In the genomic region with DNA sequence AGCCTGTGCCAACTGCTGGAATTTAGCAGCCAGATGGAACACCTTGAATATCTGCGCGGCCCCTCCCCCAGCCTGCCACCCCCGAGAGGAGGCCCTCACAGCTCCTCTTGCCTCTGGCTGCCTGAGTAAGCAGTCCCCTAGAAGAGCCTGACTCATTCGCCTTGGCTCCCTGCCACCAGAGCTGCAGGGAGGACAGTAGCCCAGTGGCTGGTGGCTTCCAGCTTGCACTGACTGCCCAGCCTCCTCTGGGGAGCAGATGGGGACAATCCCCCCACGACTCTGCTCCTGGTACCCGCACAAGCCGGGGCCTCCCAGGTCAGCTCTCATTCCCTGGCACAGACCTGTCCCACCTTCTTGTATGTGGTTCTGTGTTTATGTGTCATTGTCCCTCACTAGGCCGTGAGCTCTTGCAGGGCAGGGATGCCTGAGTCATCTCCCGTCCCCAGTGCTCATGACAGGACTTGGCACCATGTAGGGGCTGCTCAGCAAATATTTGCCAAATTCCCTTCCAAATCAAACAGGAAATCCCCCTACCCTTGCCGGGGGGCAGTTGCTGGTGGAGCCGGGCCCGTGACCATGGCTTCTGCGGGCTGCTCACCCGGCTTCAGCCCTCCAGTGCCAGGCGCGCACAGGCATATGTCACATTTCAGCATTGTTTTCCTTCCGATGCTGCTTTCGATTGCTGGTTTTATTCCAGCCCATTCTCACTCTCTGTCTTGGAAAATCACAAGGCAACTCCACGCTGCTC, we compare ENCODE assay signal across 8 cellular contexts. TPM values are rescaled to one million over a fixed set of nuclear protein-coding genes. Genes with fewer than 3 reads are reported as not detected.
A peak's percentile ranks its signal among the peaks of the same experiment; 100 is the strongest.
DNase-seq lines count a peak whose midpoint lies in the region; ATAC-seq and TF ChIP-seq lines count a peak whose summit lies in the region.

No MANE protein-coding gene starts in this region.

- H3K9me3 ChIP-seq in Panc1 (ENCODE audit: control insufficient read depth, insufficient read depth, low read depth, low read length) = no peaks in the 10 kb centered on the region; the same call in 1 of the 2 replicates

- ATAC-seq in Panc1 = peak; percentile 96
- no peak for ATAC-seq in GM18873 (IDR thresholded peaks at IDR 0.05; ENCODE audit: low FRiP score, unreplicated experiment)
- ATAC-seq in HG03097 (IDR thresholded peaks at IDR 0.05; ENCODE audit: low FRiP score, unreplicated experiment) = no peak

- no peaks in the 10 kb centered on the region for H3K36me3 ChIP-seq in Panc1 (ENCODE audit: control insufficient read depth, insufficient read depth, low read length)

- H3K27me3 ChIP-seq in Panc1 (ENCODE audit: control insufficient read depth, insufficient read depth, low read length) = no peaks in the 10 kb centered on the region
- H3K27me3 ChIP-seq in layer of hippocampus (ENCODE audit: control insufficient read depth, insufficient read depth, low read length) = no peaks in the 10 kb centered on the region

- in situ Hi-C loops in Panc1 (cut with HindIII; ENCODE audit: low pct_unique_long_range_greater_than_20kb, low sequenced_read_pairs) = no loop called here

- TF ChIP-seq CTCF in AG09319 (IDR thresholded peaks at IDR 0.05; ENCODE audit: low read depth, low read length) (no peak), Panc1 (IDR thresholded peaks at IDR 0.05) (no peak), cardiac fibroblast (IDR thresholded peaks at IDR 0.05; ENCODE audit: low read depth, low read length) (no peak)

- H3K27ac ChIP-seq in Panc1 (ENCODE audit: low read length) (peak overlapping the region; percentile 90), layer of hippocampus (ENCODE audit: low read depth, low read length) (peak overlapping the region; percentile 62)

- POLR2A ChIA-PET in HEK293T (lab: Yijun Ruan, JAX) (interaction anchor here (0.6 to 1.1 kb wide), 3 partner anchors 116 to 191 kb away, joined by 3 read pairs; partner anchors contain the start of gene IFT27), Panc1 (lab: Charles Lee) (interaction anchor here (0.5 kb wide), 1 partner anchor 997 kb away, joined by 12 read pairs; no protein-coding TSS in a partner anchor)

- peak; percentile 69 for DNase-seq in AG09319 (ENCODE audit: extremely low read depth, low read depth)
- peak; percentile 72 for DNase-seq in HEK293T (ENCODE audit: extremely low spot score)
- peak; percentile 78 for DNase-seq in Panc1 (ENCODE audit: low read depth, low spot score)
- peak; percentile 91 for DNase-seq in cardiac fibroblast (ENCODE audit: low read depth in 2 of 2)
- DNase-seq in stimulated activated CD4-positive, alpha-beta T cell treated with anti-CD3 and anti-CD28 coated beads, Interleukin-4, amount 100 ng/mL, for 24 hours = peak; percentile 33

- peaks cover 31% of the 10 kb centered on the region for H3K4me1 ChIP-seq in Panc1 (ENCODE audit: control insufficient read depth, insufficient read depth, low read length)

- peak overlapping the region in 1 of 2 experiments; percentile 29; a peak in 2 of 4 replicates for H3K4me3 ChIP-seq in Panc1 (ENCODE audit: low read depth in 2 of 2, low read length in 2 of 2)
- no peak overlapping the region for H3K4me3 ChIP-seq in cardiac fibroblast (replicated peaks in 1 of 2; ENCODE audit: low read depth in 2 of 2, low read length in 2 of 2)

- CTCF ChIA-PET in HEK293T (lab: Yijun Ruan, JAX) (no interaction called here), Panc1 (lab: Charles Lee) (interaction anchor here (1.0 to 1.3 kb wide), 2 partner anchors 33 to 48 kb away, joined by 3 to 6 read pairs; no protein-coding TSS in a partner anchor)

- intact Hi-C loops in Panc1 (cut with micrococcal nuclease; ENCODE audit: unreplicated experiment) = no loop called here

- no TSS peak for BruUV-seq in Panc1 (replicated peaks; lab: Mats Ljungman, UMichigan)

TF ChIP-seq in HEK293T, 16 proteins besides CTCF, POLR2A, EP300 and RAD21:
- TF ChIP-seq LEF1 (IDR thresholded peaks at IDR 0.05; ENCODE audit: borderline replicate concordance) = no peak
- TF ChIP-seq BHLHE40 (IDR thresholded peaks at IDR 0.05; ENCODE audit: borderline replicate concordance) = no peak
- TF ChIP-seq ELF4 (IDR thresholded peaks at IDR 0.05) = no peak
- no peak for TF ChIP-seq FOXA1 (IDR thresholded peaks at IDR 0.05)
- no peak for TF ChIP-seq FOXK2 (IDR thresholded peaks at IDR 0.05)
- no peak for TF ChIP-seq TARDBP (IDR thresholded peaks at IDR 0.05)
TF ChIP-seq in HEK293T: peak in this region for 0.

RNA-seq across cellular contexts. Expression of gene CACNG2, which starts 43.6 kb away (rescaled TPM):
- not detected for total RNA-seq in Panc1 (2021; ENCODE audit: unreplicated experiment)
- not detected for polyA plus RNA-seq in Panc1 (2012; ENCODE audit: insufficient read length)

Comparison
In these comparisons a context has a peak if more than half of its experiments do, and no peak if none do; other contexts are left out.
1. DNase-seq: peak in every context shown above with its lines; median percentile 91 in cardiac fibroblast; 78 in Panc1; 72 in HEK293T; 69 in AG09319; 33 in stimulated activated CD4-positive, alpha-beta T cell treated with anti-CD3 and anti-CD28 coated beads, Interleukin-4, amount 100 ng/mL, for 24 hours.